In the genomic region with DNA sequence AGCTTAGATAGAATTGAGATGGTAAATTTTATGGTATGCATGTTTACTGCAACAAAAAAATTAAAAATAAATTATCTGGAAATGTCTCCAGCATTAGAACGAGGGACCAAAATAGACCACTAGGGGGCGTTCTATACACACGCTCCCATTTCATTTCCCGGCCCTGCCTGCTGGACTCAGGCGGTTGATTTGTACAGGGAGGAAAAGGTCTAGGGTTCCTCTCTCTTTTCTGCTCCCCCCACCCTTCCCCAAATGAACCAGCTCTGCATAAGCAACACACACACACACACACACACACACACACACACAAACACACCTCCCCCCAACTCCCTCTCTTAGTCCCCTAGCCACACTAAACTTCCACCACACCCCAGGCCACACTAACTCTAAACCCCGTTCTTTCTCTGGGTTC, we compare ENCODE assay signal across 8 cellular contexts. TPM values are rescaled to one million over a fixed set of nuclear protein-coding genes. Genes with fewer than 3 reads are reported as not detected.
DNase-seq lines count a peak whose midpoint lies in the region; ATAC-seq and TF ChIP-seq lines count a peak whose summit lies in the region.

No MANE protein-coding gene starts in this region.

- H3K4me3 ChIP-seq in AG10803 (ENCODE audit: low read length) (no peak overlapping the region), right lobe of liver (no peak overlapping the region)

- no peak for TF ChIP-seq POLR2A in right lobe of liver (IDR thresholded peaks at IDR 0.05)

- TF ChIP-seq CTCF in AG10803 (conservative IDR thresholded peaks at IDR 0.05; ENCODE audit: low read length): peak; percentile 88
- peak; percentile 77 to 91 (median 83) for TF ChIP-seq CTCF in right lobe of liver (IDR thresholded peaks at IDR 0.05)

- DNase-seq in AG10803 (ENCODE audit: low read depth): peak; percentile 57
- DNase-seq in H4 (ENCODE audit: low spot score): peak; percentile 43
- DNase-seq in NCI-H345 (lab: John Stamatoyannopoulos, UW): peak; percentile 74
- peak; percentile 41 for DNase-seq in activated CD4-positive, CD25-positive, alpha-beta regulatory T cell treated with anti-CD3 and anti-CD28 coated beads, Interleukin-2, amount 50 U/mL, for 16 hours (ENCODE audit: low read depth, low spot score)
- DNase-seq in cerebellar cortex (ENCODE audit: low spot score): peak; percentile 77
- no peak for DNase-seq in right lobe of liver
- peak; percentile 17 for DNase-seq in stimulated activated CD8-positive, alpha-beta memory T cell treated with anti-CD3 and anti-CD28 coated beads, Interleukin-12 subunit alpha, Interleukin-12 subunit beta, amount 100 ng/mL, for 4 hours (ENCODE audit: low read depth)

- H3K27me3 ChIP-seq in right lobe of liver: no peaks in the 10 kb centered on the region

- no peaks in the 10 kb centered on the region for H3K36me3 ChIP-seq in right lobe of liver

- H3K27ac ChIP-seq in right lobe of liver: no peak overlapping the region

- intact Hi-C loops in right lobe of liver (cut with DNase I): loop anchor here in 1 of 2 donors (5.0 to 10.0 kb wide), 2 partner anchors 49 to 126 kb away; no protein-coding TSS in a partner anchor

- no peaks in the 10 kb centered on the region for H3K4me1 ChIP-seq in right lobe of liver

- H3K9me3 ChIP-seq in right lobe of liver: no peaks in the 10 kb centered on the region

- WGBS in right lobe of liver (ENCODE audit: insufficient coverage, low coverage, low lambda C conversion rate, missing lambda C conversion rate): 0% methylated on average over 6 of the region's 6 CpGs

- ATAC-seq in right lobe of liver (peak; percentile 91 to 97 (median 95)), GM21619 (IDR thresholded peaks at IDR 0.05; ENCODE audit: unreplicated experiment) (no peak)

RNA-seq across cellular contexts. Expression of gene DTX1, which starts 7.8 kb away (rescaled TPM):
- 1.3 and 2.8 TPM in 2 replicates for total RNA-seq in H4 (2014; rRNA removed; shearing (Covaris generic))
- total RNA-seq in right lobe of liver: 10 to 100 TPM in 5 of 6 experiments, 1 to 10 TPM in 1; 1.4 to 51.2 (median 20.0) TPM

Comparison
In these comparisons a context has a peak if more than half of its experiments do, and no peak if none do; other contexts are left out.
1. DNase-seq: peak in AG10803 (single experiment), H4 (single experiment), NCI-H345 (single experiment), activated CD4-positive, CD25-positive, alpha-beta regulatory T cell treated with anti-CD3 and anti-CD28 coated beads, Interleukin-2, amount 50 U/mL, for 16 hours (single experiment), cerebellar cortex (single experiment) and stimulated activated CD8-positive, alpha-beta memory T cell treated with anti-CD3 and anti-CD28 coated beads, Interleukin-12 subunit alpha, Interleukin-12 subunit beta, amount 100 ng/mL, for 4 hours (single experiment); none in right lobe of liver (0 of 3).